In genomic region chr21:14923468-14923867, GRCh38 we compare ENCODE assay signal across 26 cellular contexts.
DNase-seq lines count a peak whose midpoint lies in the region; ATAC-seq and TF ChIP-seq lines count a peak whose summit lies in the region.
"Had no signal": no experiment of that assay in that cellular context is flagged by ENCODE, and none has a peak within 500 bp of the region (broad histone marks: within the 10 kb centered on the region; RNA-seq: fewer than 3 reads in every experiment).

No MANE protein-coding gene starts in this region.

- ATAC-seq in HG02763 (IDR thresholded peaks at IDR 0.05; ENCODE audit: unreplicated experiment): no peak
- ATAC-seq: activated T-cell treated with anti-CD3 and anti-CD28 coated beads, Interleukin-2, amount 50 U/mL, for 4 hours had no signal

- H4K20me1 ChIP-seq in fibroblast of lung (ENCODE audit: control insufficient read depth, extremely low read depth, insufficient read depth, low read length) (no peaks in the 10 kb centered on the region), osteoblast (ENCODE audit: insufficient read depth, low read length) (no peaks in the 10 kb centered on the region), OCI-LY7 (ENCODE audit: insufficient read depth, low read length) (no peaks in the 10 kb centered on the region)

- CTCF ChIA-PET in OCI-LY7 (lab: Charles Lee; ENCODE audit: unreplicated experiment): no interaction called here
- CTCF ChIA-PET in CD4-positive, alpha-beta memory T cell (lab: Charles Lee; ENCODE audit: partially characterized antibody): no interaction called here

- TF ChIP-seq CTCF in fibroblast of lung (conservative IDR thresholded peaks at IDR 0.05 in 1 of 2, IDR thresholded peaks at IDR 0.05 in 1 of 2; ENCODE audit: low read depth in 1 of 2, low read length in 2 of 2) (no peak), osteoblast (IDR thresholded peaks at IDR 0.05; ENCODE audit: extremely low read depth, low read depth, low read length) (no peak), OCI-LY7 (conservative IDR thresholded peaks at IDR 0.05; ENCODE audit: low read length) (no peak)

- H3K36me3 Mint-ChIP-seq in CD4-positive, alpha-beta memory T cell: no peaks in the 10 kb centered on the region
- H3K36me3 Mint-ChIP-seq: CD4-positive, CD25-positive, alpha-beta regulatory T cell had no signal

- no peaks in the 10 kb centered on the region for H3K9me2 ChIP-seq in OCI-LY7 (ENCODE audit: insufficient read depth, low read length)

- H3K79me2 ChIP-seq in fibroblast of lung (ENCODE audit: control insufficient read depth, insufficient read depth, low read length) (no peaks in the 10 kb centered on the region), osteoblast (ENCODE audit: insufficient read depth, low read length) (no peaks in the 10 kb centered on the region), OCI-LY7 (ENCODE audit: insufficient read depth, low read depth, low read length) (no peaks in the 10 kb centered on the region)
- H3K79me2 ChIP-seq: parathyroid adenoma had no signal

- no peak overlapping the region for H3K9ac ChIP-seq in fibroblast of lung (ENCODE audit: insufficient read depth, low read length)
- H3K9ac ChIP-seq: parathyroid adenoma had no signal

- peaks cover 0 to 2% (median 0%) of the 10 kb centered on the region in 8 donors for H3K9me3 Mint-ChIP-seq in CD4-positive, alpha-beta memory T cell
- H3K9me3 Mint-ChIP-seq: activated T-cell treated with anti-CD3 and anti-CD28 coated beads, Interleukin-2, amount 50 U/mL, for 4 hours; CD4-positive, CD25-positive, alpha-beta regulatory T cell; T-helper 1 cell treated with Interleukin-12 subunit alpha and Interleukin-12 subunit beta and Interleukin-4 antibody, amounts not matched to agents 30 μg/mL and 1 μg/mL, for 36 hours had no signal

- H3K27ac ChIP-seq in fibroblast of lung (ENCODE audit: insufficient read depth, low read length) (no peak overlapping the region), osteoblast (ENCODE audit: low read depth, low read length) (no peak overlapping the region), OCI-LY7 (ENCODE audit: low read depth, low read length, poor library complexity, severe bottlenecking) (no peak overlapping the region)
- no peak overlapping the region for H3K27ac ChIP-seq in CD4-positive, alpha-beta memory T cell (ENCODE audit: low read depth, low read length)
- H3K27ac ChIP-seq: parathyroid adenoma, right lobe of liver, SK-N-MC, testis, uterus had no signal

- H3K4me3 ChIP-seq in fibroblast of lung (replicated peaks in 1 of 4; ENCODE audit: control extremely low read depth in 1 of 4, insufficient read depth in 1 of 4, low read depth in 3 of 4, low read length in 4 of 4) (no peak overlapping the region), osteoblast (ENCODE audit: insufficient read depth, low read length) (no peak overlapping the region), OCI-LY7 (ENCODE audit: low read depth, low read length, poor library complexity, severe bottlenecking) (no peak overlapping the region)
- no peak overlapping the region for H3K4me3 ChIP-seq in CD4-positive, alpha-beta memory T cell (ENCODE audit: low read length in 2 of 2)
- H3K4me3 ChIP-seq: right lobe of liver, SK-N-MC, testis, uterus had no signal

- H3K27me3 ChIP-seq in fibroblast of lung (ENCODE audit: control insufficient read depth, insufficient read depth, low read length) (no peaks in the 10 kb centered on the region), osteoblast (ENCODE audit: insufficient read depth, low read length) (no peaks in the 10 kb centered on the region)
- H3K27me3 ChIP-seq in CD4-positive, alpha-beta memory T cell (ENCODE audit: insufficient read depth, low read length): no peaks in the 10 kb centered on the region
- H3K27me3 ChIP-seq: right lobe of liver, testis, uterus had no signal

- no TSS peak for BruUV-seq in OCI-LY7 (replicated peaks; lab: Mats Ljungman, UMichigan)

- peaks cover 3 to 4% of the 10 kb centered on the region in 2 donors for H3K27me3 Mint-ChIP-seq in CD4-positive, alpha-beta memory T cell
- H3K27me3 Mint-ChIP-seq: CD4-positive, CD25-positive, alpha-beta regulatory T cell had no signal

- H3K27ac Mint-ChIP-seq in CD4-positive, alpha-beta memory T cell: no peak overlapping the region
- H3K27ac Mint-ChIP-seq: CD4-positive, CD25-positive, alpha-beta regulatory T cell; nephron; T-helper 1 cell treated with Interleukin-12 subunit alpha and Interleukin-12 subunit beta and Interleukin-4 antibody, amounts not matched to agents 30 μg/mL and 1 μg/mL, for 36 hours had no signal

- no peaks in the 10 kb centered on the region for H3K36me3 ChIP-seq in fibroblast of lung (ENCODE audit: control insufficient read depth, insufficient read depth, low read length)
- no peaks in the 10 kb centered on the region for H3K36me3 ChIP-seq in osteoblast (ENCODE audit: insufficient read depth, low read length)
- H3K36me3 ChIP-seq in OCI-LY7 (ENCODE audit: insufficient read depth, low read length): no peaks in the 10 kb centered on the region
- no peaks in the 10 kb centered on the region for H3K36me3 ChIP-seq in CD4-positive, alpha-beta memory T cell (ENCODE audit: insufficient read depth, low read length)
- H3K36me3 ChIP-seq: right lobe of liver, uterus had no signal

- H3K4me2 ChIP-seq in fibroblast of lung (ENCODE audit: extremely low read depth, insufficient read depth, low read length): no peak overlapping the region
- no peak overlapping the region for H3K4me2 ChIP-seq in osteoblast (ENCODE audit: insufficient read depth, low read length)
- no peak overlapping the region for H3K4me2 ChIP-seq in OCI-LY7 (ENCODE audit: low read length)

- intact Hi-C loops in OCI-LY7 (cut with micrococcal nuclease; ENCODE audit: unreplicated experiment): no loop called here
- intact Hi-C loops in CD4-positive, alpha-beta memory T cell (cut with micrococcal nuclease): no loop called here

- H3K4me1 Mint-ChIP-seq in CD4-positive, alpha-beta memory T cell: no peaks in the 10 kb centered on the region
- H3K4me1 Mint-ChIP-seq: CD4-positive, CD25-positive, alpha-beta regulatory T cell; nephron had no signal

- POLR2A ChIA-PET in OCI-LY7 (lab: Charles Lee): no interaction called here
- POLR2A ChIA-PET in CD4-positive, alpha-beta memory T cell (lab: Charles Lee; ENCODE audit: partially characterized antibody): no interaction called here

- H2AFZ ChIP-seq in fibroblast of lung (ENCODE audit: low read length) (no peak overlapping the region), osteoblast (ENCODE audit: low read length) (no peak overlapping the region), OCI-LY7 (ENCODE audit: low read length) (no peak overlapping the region)
- H2AFZ ChIP-seq: parathyroid adenoma had no signal

- no peaks in the 10 kb centered on the region for H3K9me3 ChIP-seq in fibroblast of lung (ENCODE audit: control insufficient read depth, insufficient read depth, low read depth, low read length)
- H3K9me3 ChIP-seq in osteoblast (ENCODE audit: low read depth, low read length): no peaks in the 10 kb centered on the region
- H3K9me3 ChIP-seq in OCI-LY7 (ENCODE audit: low read length): no peaks in the 10 kb centered on the region
- no peaks in the 10 kb centered on the region for H3K9me3 ChIP-seq in CD4-positive, alpha-beta memory T cell (ENCODE audit: control insufficient read depth in 1 of 2, low read length in 2 of 2)
- H3K9me3 ChIP-seq: right lobe of liver, testis, uterus had no signal

- H3K4me3 Mint-ChIP-seq in CD4-positive, alpha-beta memory T cell: no peak overlapping the region
- H3K4me3 Mint-ChIP-seq: activated T-cell treated with anti-CD3 and anti-CD28 coated beads, Interleukin-2, amount 50 U/mL, for 4 hours; CD4-positive, CD25-positive, alpha-beta regulatory T cell; nephron; T-helper 1 cell treated with Interleukin-12 subunit alpha and Interleukin-12 subunit beta and Interleukin-4 antibody, amounts not matched to agents 30 μg/mL and 1 μg/mL, for 36 hours had no signal

- DNase-seq in AG20443 (ENCODE audit: low spot score) (peak; percentile 40), M059J (ENCODE audit: low read depth) (peak; percentile 52), fibroblast of lung (ENCODE audit: low read depth in 2 of 2) (peak; percentile 69 to 75), osteoblast (ENCODE audit: insufficient read length, low spot score, missing footprints) (peak; percentile 81), OCI-LY7 (ENCODE audit: low spot score) (no peak), NCI-H524 (lab: John Stamatoyannopoulos, UW) (no peak)
- no peak for DNase-seq in CD4-positive, alpha-beta memory T cell
- DNase-seq: activated CD4-positive, alpha-beta T cell treated with anti-CD3 and anti-CD28 coated beads for 48 hours; activated naive CD4-positive, alpha-beta T cell; activated T-cell treated with anti-CD3 and anti-CD28 coated beads, Interleukin-2, amount 50 U/mL, for 4 hours; amniotic stem cell; CD4-positive, CD25-positive, alpha-beta regulatory T cell; central memory CD4-positive, alpha-beta T cell; NCI-H2081; NCI-H226; NCI-H774; right lobe of liver; stimulated activated CD4-positive, alpha-beta T cell treated with anti-CD3 and anti-CD28 coated beads, Interleukin-4, amount 100 ng/mL, for 4 hours; stimulated activated naive CD4-positive, alpha-beta T cell; testis; uterus had no signal

- H3K4me1 ChIP-seq in fibroblast of lung (ENCODE audit: control insufficient read depth, extremely low read depth, insufficient read depth, low read length) (peaks cover 5% of the 10 kb centered on the region), osteoblast (ENCODE audit: insufficient read depth, low read length) (peaks cover 22% of the 10 kb centered on the region), OCI-LY7 (ENCODE audit: insufficient read depth, low read length, poor library complexity, severe bottlenecking) (no peaks in the 10 kb centered on the region)
- no peaks in the 10 kb centered on the region for H3K4me1 ChIP-seq in CD4-positive, alpha-beta memory T cell (ENCODE audit: insufficient read depth, low read length)
- H3K4me1 ChIP-seq: parathyroid adenoma, right lobe of liver, testis, uterus had no signal

Comparison
In these comparisons a context has a peak if more than half of its experiments do, and no peak if none do; other contexts are left out.
1. DNase-seq: peak in AG20443 (single experiment), M059J (single experiment), fibroblast of lung (2 of 2) and osteoblast (single experiment); none in OCI-LY7 (single experiment), CD4-positive, alpha-beta memory T cell (0 of 5) and NCI-H524 (0 of 2).